In genomic region chr19:49889687-49890348, GRCh38 we compare ENCODE assay signal across 8 cellular contexts. TPM values are rescaled to one million over a fixed set of nuclear protein-coding genes. Genes with fewer than 3 reads are reported as not detected.
DNase-seq lines count a peak whose midpoint lies in the region; ATAC-seq and TF ChIP-seq lines count a peak whose summit lies in the region.

No MANE protein-coding gene starts in this region.

- peaks cover 13% of the 10 kb centered on the region for H3K4me1 Mint-ChIP-seq in activated naive CD8-positive, alpha-beta T cell (ENCODE audit: low read depth)

- peaks cover 2% of the 10 kb centered on the region for H3K36me3 Mint-ChIP-seq in activated naive CD8-positive, alpha-beta T cell

- CTCF ChIA-PET in RWPE1 (lab: Yijun Ruan, JAX) = interaction anchor here (0.5 to 1.3 kb wide), 5 partner anchors 10 to 1368 kb away, joined by 3 to 4 read pairs (median 3); no protein-coding TSS in a partner anchor

- peak overlapping the region; percentile 75 for H3K4me3 Mint-ChIP-seq in activated naive CD8-positive, alpha-beta T cell

- intact Hi-C loops in left cardiac atrium (cut with DNase I) = no loop called here

- H3K27me3 Mint-ChIP-seq in activated naive CD8-positive, alpha-beta T cell = no peaks in the 10 kb centered on the region

- ATAC-seq in left cardiac atrium (peak; percentile 67 to 70), GM19455 (IDR thresholded peaks at IDR 0.05; ENCODE audit: unreplicated experiment) (no peak)

- H3K9me3 Mint-ChIP-seq in activated naive CD8-positive, alpha-beta T cell (ENCODE audit: low read depth) = no peaks in the 10 kb centered on the region

- POLR2A ChIA-PET in RWPE1 (lab: Yijun Ruan, JAX; ENCODE audit: low non-redundant PET) = no interaction called here

- peak overlapping the region; percentile 58 for H3K27ac Mint-ChIP-seq in activated naive CD8-positive, alpha-beta T cell

- TF ChIP-seq CTCF in GM12872 (IDR thresholded peaks at IDR 0.05; ENCODE audit: insufficient read depth, low read depth, low read length) (peak; percentile 78), RWPE1 (conservative IDR thresholded peaks at IDR 0.05; ENCODE audit: low read depth) (peak; percentile 83)

- DNase-seq in RWPE1 (ENCODE audit: low spot score) (no peak), left cardiac atrium (peak; percentile 82), retina (peak; percentile 96), SHP77 (lab: John Stamatoyannopoulos, UW) (no peak), COR-L47 (lab: John Stamatoyannopoulos, UW) (no peak)

- peak overlapping the region; percentile 62 for H3K27ac ChIP-seq in RWPE1

RNA-seq across cellular contexts. Expression of gene IL4I1, which starts 6.9 kb away (rescaled TPM):
- total RNA-seq in left cardiac atrium = under 1 TPM; 0.34 to 0.38 TPM

RNA-seq across cellular contexts. Expression of gene TBC1D17, which starts 12.3 kb away (rescaled TPM):
- total RNA-seq in left cardiac atrium = 10 to 100 TPM; 28.3 to 36.0 TPM

RNA-seq across cellular contexts. Expression of gene AKT1S1, which starts 12.7 kb away (rescaled TPM):
- 10 to 100 TPM; 33.5 to 36.6 TPM for total RNA-seq in left cardiac atrium

RNA-seq across cellular contexts. Expression of gene PNKP, which starts 22.4 kb away (rescaled TPM):
- 10 to 100 TPM; 38.7 to 54.5 TPM for total RNA-seq in left cardiac atrium

RNA-seq across cellular contexts. Expression of gene PTOV1, which starts 38.9 kb away (rescaled TPM):
- 100 to 1,000 TPM; 113 to 122 TPM for total RNA-seq in left cardiac atrium

Comparison
In these comparisons a context has a peak if more than half of its experiments do, and no peak if none do; other contexts are left out.
1. DNase-seq: peak in left cardiac atrium (single experiment) and retina (single experiment); none in RWPE1 (single experiment), SHP77 (0 of 2) and COR-L47 (single experiment).